Comparison of ENCODE assay signal across 1 cellular context in the genomic region with DNA sequence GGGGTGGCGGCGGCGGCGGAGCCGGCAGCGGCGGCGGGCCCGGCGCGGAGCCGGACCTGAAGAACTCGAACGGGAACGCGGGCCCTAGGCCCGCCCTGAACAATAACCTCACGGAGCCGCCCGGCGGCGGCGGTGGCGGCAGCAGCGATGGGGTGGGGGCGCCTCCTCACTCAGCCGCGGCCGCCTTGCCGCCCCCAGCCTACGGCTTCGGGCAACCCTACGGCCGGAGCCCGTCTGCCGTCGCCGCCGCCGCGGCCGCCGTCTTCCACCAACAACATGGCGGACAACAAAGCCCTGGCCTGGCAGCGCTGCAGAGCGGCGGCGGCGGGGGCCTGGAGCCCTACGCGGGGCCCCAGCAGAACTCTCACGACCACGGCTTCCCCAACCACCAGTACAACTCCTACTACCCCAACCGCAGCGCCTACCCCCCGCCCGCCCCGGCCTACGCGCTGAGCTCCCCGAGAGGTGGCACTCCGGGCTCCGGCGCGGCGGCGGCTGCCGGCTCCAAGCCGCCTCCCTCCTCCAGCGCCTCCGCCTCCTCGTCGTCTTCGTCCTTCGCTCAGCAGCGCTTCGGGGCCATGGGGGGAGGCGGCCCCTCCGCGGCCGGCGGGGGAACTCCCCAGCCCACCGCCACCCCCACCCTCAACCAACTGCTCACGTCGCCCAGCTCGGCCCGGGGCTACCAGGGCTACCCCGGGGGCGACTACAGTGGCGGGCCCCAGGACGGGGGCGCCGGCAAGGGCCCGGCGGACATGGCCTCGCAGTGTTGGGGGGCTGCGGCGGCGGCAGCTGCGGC.
A peak's percentile ranks its signal among the peaks of the same experiment; 100 is the strongest.
TF ChIP-seq lines count a peak whose summit lies in the region.

No MANE protein-coding gene starts in this region.

TF ChIP-seq in K562, 482 proteins besides CTCF, POLR2A, EP300 and RAD21 (continued from another document and continues in another):
- TF ChIP-seq, protein P1, sequence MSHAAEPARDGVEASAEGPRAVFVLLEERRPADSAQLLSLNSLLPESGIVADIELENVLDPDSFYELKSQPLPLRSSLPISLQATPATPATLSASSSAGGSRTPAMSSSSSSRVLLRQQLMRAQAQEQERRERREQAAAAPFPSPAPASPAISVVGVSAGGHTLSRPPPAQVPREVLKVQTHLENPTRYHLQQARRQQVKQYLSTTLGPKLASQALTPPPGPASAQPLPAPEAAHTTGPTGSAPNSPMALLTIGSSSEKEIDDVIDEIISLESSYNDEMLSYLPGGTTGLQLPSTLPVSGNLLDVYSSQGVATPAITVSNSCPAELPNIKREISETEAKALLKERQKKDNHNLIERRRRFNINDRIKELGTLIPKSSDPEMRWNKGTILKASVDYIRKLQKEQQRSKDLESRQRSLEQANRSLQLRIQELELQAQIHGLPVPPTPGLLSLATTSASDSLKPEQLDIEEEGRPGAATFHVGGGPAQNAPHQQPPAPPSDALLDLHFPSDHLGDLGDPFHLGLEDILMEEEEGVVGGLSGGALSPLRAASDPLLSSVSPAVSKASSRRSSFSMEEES (CRISPR knock-in tag; IDR thresholded peaks at IDR 0.05) = no peak
- TF ChIP-seq FOXA1 (IDR thresholded peaks at IDR 0.05; ENCODE audit: borderline replicate concordance) (no peak), ILF3 (IDR thresholded peaks at IDR 0.05; ENCODE audit: borderline replicate concordance) (no peak), SREBF1 (IDR thresholded peaks at IDR 0.05; ENCODE audit: borderline replicate concordance, low read depth, low read length) (no peak), MEF2A (IDR thresholded peaks at IDR 0.05; ENCODE audit: control insufficient read depth, low read depth, low read length) (no peak), ZNF174 (CRISPR knock-in tag; IDR thresholded peaks at IDR 0.05) (no peak), CBX8 (IDR thresholded peaks at IDR 0.05; ENCODE audit: borderline replicate concordance, extremely low read depth, low read depth, low read length, poor library complexity, severe bottlenecking) (no peak), KDM5B (IDR thresholded peaks at IDR 0.05; ENCODE audit: insufficient replicate concordance, low read depth, low read length) (no peak), SNRNP70 (optimal IDR thresholded peaks at IDR 0.05; ENCODE audit: low read depth, low read length) (no peak), POLR2G (IDR thresholded peaks at IDR 0.05; ENCODE audit: low read depth, low read length) (peak; percentile 84), ZNF717 (CRISPR knock-in tag; IDR thresholded peaks at IDR 0.05) (no peak), HNRNPL (IDR thresholded peaks at IDR 0.05; ENCODE audit: low read depth, low read length) (peak; percentile 75; the same call in 1 of the 2 replicates), MAFG (tag; conservative IDR thresholded peaks at IDR 0.05) (no peak), ZNF766 (CRISPR knock-in tag; conservative IDR thresholded peaks at IDR 0.05) (0 out of 2 replicates have a peak, but pooled peaks have one; percentile 21), SMAD4 (CRISPR knock-in tag; conservative IDR thresholded peaks at IDR 0.05) (peak; percentile 74), POLR2B (IDR thresholded peaks at IDR 0.05; ENCODE audit: low read depth, partially characterized antibody) (no peak), ZNF507 (tag; conservative IDR thresholded peaks at IDR 0.05) (no peak), SMAD3 (CRISPR knock-in tag; conservative IDR thresholded peaks at IDR 0.05) (no peak), ZNF124 (CRISPR knock-in tag; IDR thresholded peaks at IDR 0.05) (no peak), ZBTB8A (IDR thresholded peaks at IDR 0.05; ENCODE audit: partially characterized antibody) (no peak), YBX1 (IDR thresholded peaks at IDR 0.05) (no peak), CHD1 (IDR thresholded peaks at IDR 0.05; ENCODE audit: low read length) (peak; percentile 97), PHB (CRISPR knock-in tag; IDR thresholded peaks at IDR 0.05) (peak; percentile 90; the same call in 1 of the 2 replicates), MYBL2 (IDR thresholded peaks at IDR 0.05; ENCODE audit: low read depth) (no peak), MYBL2 (CRISPR knock-in tag; IDR thresholded peaks at IDR 0.05; ENCODE audit: borderline replicate concordance) (no peak), HNRNPK (IDR thresholded peaks at IDR 0.05; ENCODE audit: low read depth, low read length, poor library complexity, severe bottlenecking) (no peak), BRD4 (IDR thresholded peaks at IDR 0.05) (peak; percentile 90), NR2C2 (CRISPR knock-in tag; IDR thresholded peaks at IDR 0.05) (no peak), NR2C2 (tag; IDR thresholded peaks at IDR 0.05) (no peak), STAT5B (CRISPR knock-in tag; IDR thresholded peaks at IDR 0.05) (no peak)
- TF ChIP-seq, protein P2, sequence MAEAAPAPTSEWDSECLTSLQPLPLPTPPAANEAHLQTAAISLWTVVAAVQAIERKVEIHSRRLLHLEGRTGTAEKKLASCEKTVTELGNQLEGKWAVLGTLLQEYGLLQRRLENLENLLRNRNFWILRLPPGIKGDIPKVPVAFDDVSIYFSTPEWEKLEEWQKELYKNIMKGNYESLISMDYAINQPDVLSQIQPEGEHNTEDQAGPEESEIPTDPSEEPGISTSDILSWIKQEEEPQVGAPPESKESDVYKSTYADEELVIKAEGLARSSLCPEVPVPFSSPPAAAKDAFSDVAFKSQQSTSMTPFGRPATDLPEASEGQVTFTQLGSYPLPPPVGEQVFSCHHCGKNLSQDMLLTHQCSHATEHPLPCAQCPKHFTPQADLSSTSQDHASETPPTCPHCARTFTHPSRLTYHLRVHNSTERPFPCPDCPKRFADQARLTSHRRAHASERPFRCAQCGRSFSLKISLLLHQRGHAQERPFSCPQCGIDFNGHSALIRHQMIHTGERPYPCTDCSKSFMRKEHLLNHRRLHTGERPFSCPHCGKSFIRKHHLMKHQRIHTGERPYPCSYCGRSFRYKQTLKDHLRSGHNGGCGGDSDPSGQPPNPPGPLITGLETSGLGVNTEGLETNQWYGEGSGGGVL (CRISPR knock-in tag; IDR thresholded peaks at IDR 0.05) = no peak
- TF ChIP-seq, protein P3, sequence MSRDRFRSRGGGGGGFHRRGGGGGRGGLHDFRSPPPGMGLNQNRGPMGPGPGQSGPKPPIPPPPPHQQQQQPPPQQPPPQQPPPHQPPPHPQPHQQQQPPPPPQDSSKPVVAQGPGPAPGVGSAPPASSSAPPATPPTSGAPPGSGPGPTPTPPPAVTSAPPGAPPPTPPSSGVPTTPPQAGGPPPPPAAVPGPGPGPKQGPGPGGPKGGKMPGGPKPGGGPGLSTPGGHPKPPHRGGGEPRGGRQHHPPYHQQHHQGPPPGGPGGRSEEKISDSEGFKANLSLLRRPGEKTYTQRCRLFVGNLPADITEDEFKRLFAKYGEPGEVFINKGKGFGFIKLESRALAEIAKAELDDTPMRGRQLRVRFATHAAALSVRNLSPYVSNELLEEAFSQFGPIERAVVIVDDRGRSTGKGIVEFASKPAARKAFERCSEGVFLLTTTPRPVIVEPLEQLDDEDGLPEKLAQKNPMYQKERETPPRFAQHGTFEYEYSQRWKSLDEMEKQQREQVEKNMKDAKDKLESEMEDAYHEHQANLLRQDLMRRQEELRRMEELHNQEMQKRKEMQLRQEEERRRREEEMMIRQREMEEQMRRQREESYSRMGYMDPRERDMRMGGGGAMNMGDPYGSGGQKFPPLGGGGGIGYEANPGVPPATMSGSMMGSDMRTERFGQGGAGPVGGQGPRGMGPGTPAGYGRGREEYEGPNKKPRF (IDR thresholded peaks at IDR 0.05; ENCODE audit: low read depth, low read length) = no peak
- TF ChIP-seq, protein P4, sequence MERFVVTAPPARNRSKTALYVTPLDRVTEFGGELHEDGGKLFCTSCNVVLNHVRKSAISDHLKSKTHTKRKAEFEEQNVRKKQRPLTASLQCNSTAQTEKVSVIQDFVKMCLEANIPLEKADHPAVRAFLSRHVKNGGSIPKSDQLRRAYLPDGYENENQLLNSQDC (CRISPR knock-in tag; IDR thresholded peaks at IDR 0.05) = no peak; the same call in 1 of the 2 replicates
- TF ChIP-seq, protein P5, sequence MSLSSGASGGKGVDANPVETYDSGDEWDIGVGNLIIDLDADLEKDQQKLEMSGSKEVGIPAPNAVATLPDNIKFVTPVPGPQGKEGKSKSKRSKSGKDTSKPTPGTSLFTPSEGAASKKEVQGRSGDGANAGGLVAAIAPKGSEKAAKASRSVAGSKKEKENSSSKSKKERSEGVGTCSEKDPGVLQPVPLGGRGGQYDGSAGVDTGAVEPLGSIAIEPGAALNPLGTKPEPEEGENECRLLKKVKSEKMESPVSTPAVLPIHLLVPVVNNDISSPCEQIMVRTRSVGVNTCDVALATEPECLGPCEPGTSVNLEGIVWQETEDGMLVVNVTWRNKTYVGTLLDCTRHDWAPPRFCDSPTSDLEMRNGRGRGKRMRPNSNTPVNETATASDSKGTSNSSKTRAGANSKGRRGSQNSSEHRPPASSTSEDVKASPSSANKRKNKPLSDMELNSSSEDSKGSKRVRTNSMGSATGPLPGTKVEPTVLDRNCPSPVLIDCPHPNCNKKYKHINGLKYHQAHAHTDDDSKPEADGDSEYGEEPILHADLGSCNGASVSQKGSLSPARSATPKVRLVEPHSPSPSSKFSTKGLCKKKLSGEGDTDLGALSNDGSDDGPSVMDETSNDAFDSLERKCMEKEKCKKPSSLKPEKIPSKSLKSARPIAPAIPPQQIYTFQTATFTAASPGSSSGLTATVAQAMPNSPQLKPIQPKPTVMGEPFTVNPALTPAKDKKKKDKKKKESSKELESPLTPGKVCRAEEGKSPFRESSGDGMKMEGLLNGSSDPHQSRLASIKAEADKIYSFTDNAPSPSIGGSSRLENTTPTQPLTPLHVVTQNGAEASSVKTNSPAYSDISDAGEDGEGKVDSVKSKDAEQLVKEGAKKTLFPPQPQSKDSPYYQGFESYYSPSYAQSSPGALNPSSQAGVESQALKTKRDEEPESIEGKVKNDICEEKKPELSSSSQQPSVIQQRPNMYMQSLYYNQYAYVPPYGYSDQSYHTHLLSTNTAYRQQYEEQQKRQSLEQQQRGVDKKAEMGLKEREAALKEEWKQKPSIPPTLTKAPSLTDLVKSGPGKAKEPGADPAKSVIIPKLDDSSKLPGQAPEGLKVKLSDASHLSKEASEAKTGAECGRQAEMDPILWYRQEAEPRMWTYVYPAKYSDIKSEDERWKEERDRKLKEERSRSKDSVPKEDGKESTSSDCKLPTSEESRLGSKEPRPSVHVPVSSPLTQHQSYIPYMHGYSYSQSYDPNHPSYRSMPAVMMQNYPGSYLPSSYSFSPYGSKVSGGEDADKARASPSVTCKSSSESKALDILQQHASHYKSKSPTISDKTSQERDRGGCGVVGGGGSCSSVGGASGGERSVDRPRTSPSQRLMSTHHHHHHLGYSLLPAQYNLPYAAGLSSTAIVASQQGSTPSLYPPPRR (CRISPR knock-in tag; IDR thresholded peaks at IDR 0.05; ENCODE audit: borderline replicate concordance) = no peak
- TF ChIP-seq, protein P6, sequence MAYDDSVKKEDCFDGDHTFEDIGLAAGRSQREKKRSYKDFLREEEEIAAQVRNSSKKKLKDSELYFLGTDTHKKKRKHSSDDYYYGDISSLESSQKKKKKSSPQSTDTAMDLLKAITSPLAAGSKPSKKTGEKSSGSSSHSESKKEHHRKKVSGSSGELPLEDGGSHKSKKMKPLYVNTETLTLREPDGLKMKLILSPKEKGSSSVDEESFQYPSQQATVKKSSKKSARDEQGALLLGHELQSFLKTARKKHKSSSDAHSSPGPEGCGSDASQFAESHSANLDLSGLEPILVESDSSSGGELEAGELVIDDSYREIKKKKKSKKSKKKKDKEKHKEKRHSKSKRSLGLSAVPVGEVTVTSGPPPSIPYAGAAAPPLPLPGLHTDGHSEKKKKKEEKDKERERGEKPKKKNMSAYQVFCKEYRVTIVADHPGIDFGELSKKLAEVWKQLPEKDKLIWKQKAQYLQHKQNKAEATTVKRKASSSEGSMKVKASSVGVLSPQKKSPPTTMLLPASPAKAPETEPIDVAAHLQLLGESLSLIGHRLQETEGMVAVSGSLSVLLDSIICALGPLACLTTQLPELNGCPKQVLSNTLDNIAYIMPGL (CRISPR knock-in tag; IDR thresholded peaks at IDR 0.05) = peak; percentile 68; the same call in 1 of the 2 replicates
- TF ChIP-seq, protein P7, sequence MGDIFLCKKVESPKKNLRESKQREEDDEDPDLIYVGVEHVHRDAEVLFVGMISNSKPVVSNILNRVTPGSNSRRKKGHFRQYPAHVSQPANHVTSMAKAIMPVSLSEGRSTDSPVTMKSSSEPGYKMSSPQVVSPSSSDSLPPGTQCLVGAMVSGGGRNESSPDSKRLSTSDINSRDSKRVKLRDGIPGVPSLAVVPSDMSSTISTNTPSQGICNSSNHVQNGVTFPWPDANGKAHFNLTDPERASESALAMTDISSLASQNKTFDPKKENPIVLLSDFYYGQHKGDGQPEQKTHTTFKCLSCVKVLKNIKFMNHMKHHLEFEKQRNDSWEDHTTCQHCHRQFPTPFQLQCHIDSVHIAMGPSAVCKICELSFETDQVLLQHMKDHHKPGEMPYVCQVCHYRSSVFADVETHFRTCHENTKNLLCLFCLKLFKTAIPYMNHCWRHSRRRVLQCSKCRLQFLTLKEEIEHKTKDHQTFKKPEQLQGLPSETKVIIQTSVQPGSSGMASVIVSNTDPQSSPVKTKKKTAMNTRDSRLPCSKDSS (IDR thresholded peaks at IDR 0.05; ENCODE audit: low read depth, partially characterized antibody) = no peak
- TF ChIP-seq, protein P8, sequence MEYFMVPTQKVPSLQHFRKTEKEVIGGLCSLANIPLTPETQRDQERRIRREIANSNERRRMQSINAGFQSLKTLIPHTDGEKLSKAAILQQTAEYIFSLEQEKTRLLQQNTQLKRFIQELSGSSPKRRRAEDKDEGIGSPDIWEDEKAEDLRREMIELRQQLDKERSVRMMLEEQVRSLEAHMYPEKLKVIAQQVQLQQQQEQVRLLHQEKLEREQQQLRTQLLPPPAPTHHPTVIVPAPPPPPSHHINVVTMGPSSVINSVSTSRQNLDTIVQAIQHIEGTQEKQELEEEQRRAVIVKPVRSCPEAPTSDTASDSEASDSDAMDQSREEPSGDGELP (CRISPR knock-in tag; IDR thresholded peaks at IDR 0.05; ENCODE audit: borderline replicate concordance) = peak; percentile 40; the same call in 1 of the 2 replicates
- TF ChIP-seq, protein P9, sequence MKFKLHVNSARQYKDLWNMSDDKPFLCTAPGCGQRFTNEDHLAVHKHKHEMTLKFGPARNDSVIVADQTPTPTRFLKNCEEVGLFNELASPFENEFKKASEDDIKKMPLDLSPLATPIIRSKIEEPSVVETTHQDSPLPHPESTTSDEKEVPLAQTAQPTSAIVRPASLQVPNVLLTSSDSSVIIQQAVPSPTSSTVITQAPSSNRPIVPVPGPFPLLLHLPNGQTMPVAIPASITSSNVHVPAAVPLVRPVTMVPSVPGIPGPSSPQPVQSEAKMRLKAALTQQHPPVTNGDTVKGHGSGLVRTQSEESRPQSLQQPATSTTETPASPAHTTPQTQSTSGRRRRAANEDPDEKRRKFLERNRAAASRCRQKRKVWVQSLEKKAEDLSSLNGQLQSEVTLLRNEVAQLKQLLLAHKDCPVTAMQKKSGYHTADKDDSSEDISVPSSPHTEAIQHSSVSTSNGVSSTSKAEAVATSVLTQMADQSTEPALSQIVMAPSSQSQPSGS (CRISPR knock-in tag; IDR thresholded peaks at IDR 0.05) = no peak
- TF ChIP-seq, protein P10, sequence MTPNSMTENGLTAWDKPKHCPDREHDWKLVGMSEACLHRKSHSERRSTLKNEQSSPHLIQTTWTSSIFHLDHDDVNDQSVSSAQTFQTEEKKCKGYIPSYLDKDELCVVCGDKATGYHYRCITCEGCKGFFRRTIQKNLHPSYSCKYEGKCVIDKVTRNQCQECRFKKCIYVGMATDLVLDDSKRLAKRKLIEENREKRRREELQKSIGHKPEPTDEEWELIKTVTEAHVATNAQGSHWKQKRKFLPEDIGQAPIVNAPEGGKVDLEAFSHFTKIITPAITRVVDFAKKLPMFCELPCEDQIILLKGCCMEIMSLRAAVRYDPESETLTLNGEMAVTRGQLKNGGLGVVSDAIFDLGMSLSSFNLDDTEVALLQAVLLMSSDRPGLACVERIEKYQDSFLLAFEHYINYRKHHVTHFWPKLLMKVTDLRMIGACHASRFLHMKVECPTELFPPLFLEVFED (CRISPR knock-in tag; conservative IDR thresholded peaks at IDR 0.05) = no peak
